In the genomic region with DNA sequence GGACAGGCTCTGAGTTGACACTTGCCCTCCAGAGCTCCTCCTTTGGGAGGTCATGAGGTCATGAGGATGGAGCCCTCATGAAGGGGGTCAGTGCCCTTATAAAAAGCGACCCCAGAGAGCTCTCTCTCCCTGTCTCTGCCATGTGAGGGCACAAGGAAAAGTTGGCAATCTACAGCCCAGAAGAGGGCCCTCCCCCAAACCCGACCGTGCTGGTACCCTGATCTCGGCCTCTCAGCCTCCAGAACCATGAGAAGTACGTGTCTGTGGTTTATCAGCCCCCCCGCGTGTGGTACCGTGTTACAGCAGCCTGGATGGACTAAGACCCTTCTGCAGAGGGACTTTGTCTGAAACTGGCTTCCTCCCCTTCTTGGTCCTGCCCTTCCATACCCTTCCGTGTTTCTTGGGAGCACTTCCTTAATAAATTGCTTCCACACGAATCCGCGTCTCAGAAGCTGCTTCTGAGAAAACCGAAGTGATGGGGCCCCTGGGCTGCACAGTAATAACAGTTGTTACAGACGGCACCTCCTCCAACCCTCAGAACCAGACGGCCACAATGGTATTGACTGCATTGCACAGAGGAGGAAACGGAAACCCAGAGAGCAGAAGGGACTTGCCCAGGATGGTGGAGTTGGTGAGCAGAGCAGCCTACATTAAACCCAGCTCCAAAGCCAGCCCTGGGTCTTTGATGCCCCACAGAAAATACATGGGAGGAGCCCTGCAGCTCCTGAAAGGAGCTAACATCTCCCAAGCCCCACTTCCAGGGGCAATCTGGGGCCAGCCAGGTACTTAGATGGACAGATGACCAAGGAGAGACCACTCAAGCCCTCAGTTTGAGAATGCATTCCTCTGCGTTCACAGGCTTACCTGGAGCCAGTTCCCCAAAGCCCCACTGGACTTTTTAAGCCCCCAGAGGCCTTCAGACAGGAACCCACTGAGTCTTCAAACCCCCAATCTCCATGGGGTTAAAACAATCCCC, we compare ENCODE assay signal across 1 cellular context.
TF ChIP-seq lines count a peak whose summit lies in the region.

No MANE protein-coding gene starts in this region.

TF ChIP-seq in SK-N-SH treated with all-trans-retinoic acid at 6 μM for 48 hours, 23 proteins besides CTCF, POLR2A, EP300 and RAD21 (continued from another document):
- TF ChIP-seq, protein P1, sequence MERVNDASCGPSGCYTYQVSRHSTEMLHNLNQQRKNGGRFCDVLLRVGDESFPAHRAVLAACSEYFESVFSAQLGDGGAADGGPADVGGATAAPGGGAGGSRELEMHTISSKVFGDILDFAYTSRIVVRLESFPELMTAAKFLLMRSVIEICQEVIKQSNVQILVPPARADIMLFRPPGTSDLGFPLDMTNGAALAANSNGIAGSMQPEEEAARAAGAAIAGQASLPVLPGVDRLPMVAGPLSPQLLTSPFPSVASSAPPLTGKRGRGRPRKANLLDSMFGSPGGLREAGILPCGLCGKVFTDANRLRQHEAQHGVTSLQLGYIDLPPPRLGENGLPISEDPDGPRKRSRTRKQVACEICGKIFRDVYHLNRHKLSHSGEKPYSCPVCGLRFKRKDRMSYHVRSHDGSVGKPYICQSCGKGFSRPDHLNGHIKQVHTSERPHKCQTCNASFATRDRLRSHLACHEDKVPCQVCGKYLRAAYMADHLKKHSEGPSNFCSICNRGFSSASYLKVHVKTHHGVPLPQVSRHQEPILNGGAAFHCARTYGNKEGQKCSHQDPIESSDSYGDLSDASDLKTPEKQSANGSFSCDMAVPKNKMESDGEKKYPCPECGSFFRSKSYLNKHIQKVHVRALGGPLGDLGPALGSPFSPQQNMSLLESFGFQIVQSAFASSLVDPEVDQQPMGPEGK (CRISPR knock-in tag; IDR thresholded peaks at IDR 0.05; ENCODE audit: borderline replicate concordance), result no peak
- TF ChIP-seq PPARA (CRISPR knock-in tag; IDR thresholded peaks at IDR 0.05; ENCODE audit: borderline replicate concordance), result no peak
